Comparison of ENCODE assay signal across 1 cellular context in the genomic region with DNA sequence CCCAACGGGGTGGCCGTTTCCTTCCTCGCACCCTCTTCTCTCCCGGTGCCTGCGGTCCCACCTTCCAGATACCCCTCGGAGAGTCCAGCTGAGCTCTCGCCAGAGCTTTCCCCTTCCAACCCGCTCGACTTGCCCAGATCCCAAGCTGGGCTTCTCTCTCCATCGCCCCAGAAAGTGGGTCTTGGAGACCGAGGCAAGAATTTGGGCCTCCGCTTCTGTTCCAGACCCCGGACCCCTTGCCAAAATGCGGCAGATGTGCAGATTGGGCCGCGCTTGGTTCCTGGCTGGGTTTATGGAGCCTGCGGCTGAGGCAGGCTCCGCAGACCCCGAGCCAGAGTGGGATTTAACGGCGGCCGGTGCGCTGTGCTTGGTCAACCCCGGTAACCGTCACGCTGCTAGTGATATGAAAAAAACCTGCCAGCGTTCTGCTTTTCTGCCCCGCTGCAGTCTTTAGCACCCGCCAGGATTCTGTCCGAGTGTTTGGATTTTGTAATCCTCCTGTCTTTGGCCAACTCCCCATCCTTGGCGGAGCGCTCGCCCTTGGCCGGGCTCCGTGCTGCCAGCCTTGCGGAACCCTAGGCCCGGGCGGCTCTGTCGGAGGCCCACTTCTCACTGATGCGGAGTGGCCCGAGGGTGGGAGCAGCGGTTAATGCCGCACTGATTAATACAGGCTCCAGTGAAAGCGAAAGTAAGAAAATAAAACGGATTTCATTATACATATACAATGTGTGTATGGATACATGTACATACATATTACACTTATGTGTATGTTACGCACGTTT.
A peak's percentile ranks its signal among the peaks of the same experiment; 100 is the strongest.
TF ChIP-seq lines count a peak whose summit lies in the region.

No MANE protein-coding gene starts in this region.

TF ChIP-seq in GM12878, 131 proteins besides CTCF, POLR2A, EP300 and RAD21:
- TF ChIP-seq SUZ12 (IDR thresholded peaks at IDR 0.05; ENCODE audit: unreplicated experiment) = no peak
- TF ChIP-seq, protein P1, sequence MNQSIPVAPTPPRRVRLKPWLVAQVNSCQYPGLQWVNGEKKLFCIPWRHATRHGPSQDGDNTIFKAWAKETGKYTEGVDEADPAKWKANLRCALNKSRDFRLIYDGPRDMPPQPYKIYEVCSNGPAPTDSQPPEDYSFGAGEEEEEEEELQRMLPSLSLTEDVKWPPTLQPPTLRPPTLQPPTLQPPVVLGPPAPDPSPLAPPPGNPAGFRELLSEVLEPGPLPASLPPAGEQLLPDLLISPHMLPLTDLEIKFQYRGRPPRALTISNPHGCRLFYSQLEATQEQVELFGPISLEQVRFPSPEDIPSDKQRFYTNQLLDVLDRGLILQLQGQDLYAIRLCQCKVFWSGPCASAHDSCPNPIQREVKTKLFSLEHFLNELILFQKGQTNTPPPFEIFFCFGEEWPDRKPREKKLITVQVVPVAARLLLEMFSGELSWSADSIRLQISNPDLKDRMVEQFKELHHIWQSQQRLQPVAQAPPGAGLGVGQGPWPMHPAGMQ (IDR thresholded peaks at IDR 0.05; ENCODE audit: borderline replicate concordance) = no peak
- peak; percentile 62; the same call in 1 of the 2 replicates for TF ChIP-seq MLLT1 (IDR thresholded peaks at IDR 0.05)
- no peak for TF ChIP-seq EZH2 (IDR thresholded peaks at IDR 0.05; ENCODE audit: borderline replicate concordance, control insufficient read depth, low read depth, low read length)
- TF ChIP-seq RBBP5 (conservative IDR thresholded peaks at IDR 0.05) = no peak
- peak; percentile 54; the same call in 1 of the 2 replicates for TF ChIP-seq ASH2L (IDR thresholded peaks at IDR 0.05; ENCODE audit: borderline replicate concordance, low read depth)
- peak; percentile 43; the same call in 1 of the 2 replicates for TF ChIP-seq CREB1 (IDR thresholded peaks at IDR 0.05; ENCODE audit: low read depth)
- TF ChIP-seq EED (IDR thresholded peaks at IDR 0.05; ENCODE audit: low read depth) = 0 out of 2 replicates have a peak, but pooled peaks have one; percentile 3
- no peak for TF ChIP-seq NFIC (IDR thresholded peaks at IDR 0.05; ENCODE audit: low read depth, low read length)
- no peak for TF ChIP-seq SREBF1 (IDR thresholded peaks at IDR 0.05; ENCODE audit: low read length)
- TF ChIP-seq RUNX3 (IDR thresholded peaks at IDR 0.05; ENCODE audit: low read length) = no peak; the same call in 1 of the 2 replicates
- TF ChIP-seq MTA2 (IDR thresholded peaks at IDR 0.05; ENCODE audit: low read depth) = no peak
- TF ChIP-seq BHLHE40 (IDR thresholded peaks at IDR 0.05; ENCODE audit: borderline replicate concordance in 1 of 2, low read depth in 2 of 2, low read length in 1 of 2) = 0 out of 4 replicates have a peak, but pooled peaks of 1 of the 2 experiments have one; percentile 10
- TF ChIP-seq DPF2 (IDR thresholded peaks at IDR 0.05) = peak; percentile 17; the same call in 1 of the 2 replicates
- peak; percentile 73 for TF ChIP-seq ZNF384 (IDR thresholded peaks at IDR 0.05; ENCODE audit: borderline replicate concordance, low read depth, low read length)
- TF ChIP-seq BMI1 (IDR thresholded peaks at IDR 0.05; ENCODE audit: borderline replicate concordance) = peak; percentile 59; the same call in 1 of the 2 replicates
- peak; percentile 27; the same call in 1 of the 2 replicates for TF ChIP-seq LARP7 (IDR thresholded peaks at IDR 0.05)
- 0 out of 4 replicates have a peak, but pooled peaks of 1 of the 2 experiments have one; percentile 19 for TF ChIP-seq ETV6 (conservative IDR thresholded peaks at IDR 0.05 in 1 of 2, IDR thresholded peaks at IDR 0.05 in 1 of 2; ENCODE audit: borderline replicate concordance in 1 of 2, low read depth in 1 of 2)
